Comparison of ENCODE assay signal across 1 cellular context in the genomic region with DNA sequence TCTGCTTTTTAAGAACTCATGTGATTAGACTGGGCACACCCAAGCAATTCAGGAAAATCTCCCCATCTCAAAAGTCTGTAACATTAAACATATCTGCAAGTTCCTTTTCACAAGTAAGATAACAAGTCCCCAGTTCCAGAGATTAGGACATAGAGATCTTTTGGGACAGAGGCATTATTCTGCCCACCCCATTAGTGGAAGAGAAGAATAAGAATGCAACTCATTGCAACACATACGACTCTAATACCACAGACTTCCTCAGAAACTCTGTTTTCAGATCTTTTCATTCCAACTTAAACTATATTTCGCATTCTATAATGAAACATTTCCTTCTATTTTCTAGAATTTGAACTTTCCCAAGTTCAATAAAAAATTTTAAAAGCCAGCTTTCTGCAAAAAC.
TF ChIP-seq lines count a peak whose summit lies in the region.

No MANE protein-coding gene starts in this region.

TF ChIP-seq in neural cell, 6 proteins besides CTCF, POLR2A, EP300 and RAD21 (continued from another document):
- TF ChIP-seq SMC3 (conservative IDR thresholded peaks at IDR 0.05; ENCODE audit: poor library complexity) = no peak
